ENCODE assay signal across 23 cellular contexts in the genomic region with DNA sequence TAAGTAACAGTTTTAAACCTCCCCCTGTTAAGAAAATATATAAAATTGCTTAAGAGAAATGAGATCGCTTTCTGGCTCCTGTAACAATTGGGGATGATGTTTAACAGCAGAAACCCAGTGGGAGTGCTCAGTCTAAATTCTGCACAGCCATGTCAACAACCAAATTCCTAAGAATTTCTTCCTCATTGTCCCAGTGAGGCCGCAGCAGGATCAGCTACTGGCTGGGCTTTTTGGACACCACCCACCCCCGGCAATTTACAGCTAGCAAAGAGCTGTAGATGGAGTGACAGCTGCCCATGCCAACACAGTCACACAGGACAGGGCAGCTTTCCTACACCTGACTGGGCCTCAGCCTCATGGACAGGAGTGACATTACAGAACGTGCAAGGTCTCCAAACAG.
DNase-seq lines count a peak whose midpoint lies in the region; ATAC-seq and TF ChIP-seq lines count a peak whose summit lies in the region.
"Had no signal": no experiment of that assay in that cellular context is flagged by ENCODE, and none has a peak within 500 bp of the region (broad histone marks: within the 10 kb centered on the region; RNA-seq: fewer than 3 reads in every experiment).

No MANE protein-coding gene starts in this region.

- TF ChIP-seq CTCF in AG10803 (conservative IDR thresholded peaks at IDR 0.05; ENCODE audit: low read length): no peak
- no peak for TF ChIP-seq CTCF in VCaP (conservative IDR thresholded peaks at IDR 0.05)
- TF ChIP-seq CTCF in fibroblast of villous mesenchyme (IDR thresholded peaks at IDR 0.05; ENCODE audit: insufficient read depth, low read depth, low read length): no peak

- no peaks in the 10 kb centered on the region for H3K27me3 Mint-ChIP-seq in activated CD8-positive, alpha-beta T cell treated with anti-CD3 and anti-CD28 coated beads, Interleukin-2, amount 10 ng/mL, durations not matched to agents 7 days and 5 days (ENCODE audit: low read depth)
- H3K27me3 Mint-ChIP-seq in stimulated activated naive CD8-positive, alpha-beta T cell treated with anti-CD3 and anti-CD28 coated beads, Interleukin-15, amount 100 ng/mL, for 72 hours: peaks cover 28% of the 10 kb centered on the region
- H3K27me3 Mint-ChIP-seq: CD8-positive, alpha-beta memory T cell; stimulated activated memory B cell treated with anti-CD40 and anti-IgM and Interleukin-4, amounts not matched to agents 10 μg/mL and 1 μg/mL and 100 μg/mL, for 72 hours had no signal

- H3K4me3 ChIP-seq in AG10803 (ENCODE audit: low read length) (no peak overlapping the region), fibroblast of villous mesenchyme (ENCODE audit: low read depth, low read length) (no peak overlapping the region)
- H3K4me3 ChIP-seq: lung had no signal

- H3K9me3 Mint-ChIP-seq in activated CD8-positive, alpha-beta T cell treated with anti-CD3 and anti-CD28 coated beads, Interleukin-2, amount 10 ng/mL, durations not matched to agents 7 days and 5 days (ENCODE audit: insufficient read depth): no peaks in the 10 kb centered on the region
- H3K9me3 Mint-ChIP-seq in stimulated activated naive CD8-positive, alpha-beta T cell treated with anti-CD3 and anti-CD28 coated beads, Interleukin-15, amount 100 ng/mL, for 72 hours: no peaks in the 10 kb centered on the region
- H3K9me3 Mint-ChIP-seq: activated CD8-positive, alpha-beta T cell treated with anti-CD3 and anti-CD28 coated beads for 36 hours; activated naive CD8-positive, alpha-beta T cell treated with anti-CD3 and anti-CD28 coated beads for 36 hours; activated T-cell treated with anti-CD3 and anti-CD28 coated beads, Interleukin-2, amount 50 U/mL, for 72 hours; stimulated activated memory B cell treated with anti-CD40 and anti-IgM and Interleukin-4, amounts not matched to agents 10 μg/mL and 1 μg/mL and 100 μg/mL, for 72 hours; T-helper 1 cell treated with Interleukin-12 subunit alpha and Interleukin-12 subunit beta and Interleukin-4 antibody, amounts not matched to agents 30 μg/mL and 1 μg/mL, for 36 hours had no signal

- DNase-seq in AG10803 (ENCODE audit: low read depth) (peak; percentile 76), fibroblast of villous mesenchyme (ENCODE audit: low read depth) (peak; percentile 66), sciatic nerve (ENCODE audit: low spot score) (peak; percentile 66), SK-N-DZ (ENCODE audit: low spot score) (no peak), HT-29 (ENCODE audit: low spot score) (no peak)
- no peak for DNase-seq in activated CD8-positive, alpha-beta T cell treated with anti-CD3 and anti-CD28 coated beads, Interleukin-2, amount 10 ng/mL, durations not matched to agents 7 days and 5 days
- no peak for DNase-seq in stimulated activated naive CD8-positive, alpha-beta T cell treated with anti-CD3 and anti-CD28 coated beads, Interleukin-15, amount 100 ng/mL, for 72 hours
- DNase-seq: ACHN; activated CD8-positive, alpha-beta T cell treated with anti-CD3 and anti-CD28 coated beads for 36 hours; activated naive CD8-positive, alpha-beta T cell treated with anti-CD3 and anti-CD28 coated beads for 36 hours; activated T-cell treated with anti-CD3 and anti-CD28 coated beads, Interleukin-2, amount 50 U/mL, for 72 hours; caudate nucleus; CD8-positive, alpha-beta memory T cell; effector memory CD4-positive, alpha-beta T cell; naive B cell; NCI-H187; posterior cingulate gyrus; SHP77; stimulated activated CD4-positive, alpha-beta T cell treated with anti-CD3 and anti-CD28 coated beads, Interleukin-12 subunit alpha, Interleukin-12 subunit beta, amount 100 ng/mL, for 4 hours had no signal

- CTCF ChIA-PET in activated CD8-positive, alpha-beta T cell treated with anti-CD3 and anti-CD28 coated beads, Interleukin-2, amount 10 ng/mL, durations not matched to agents 7 days and 5 days (lab: Charles Lee): no interaction called here

- intact Hi-C loops in sciatic nerve (cut with DNase I): no loop called here

- POLR2A ChIA-PET in activated CD8-positive, alpha-beta T cell treated with anti-CD3 and anti-CD28 coated beads, Interleukin-2, amount 10 ng/mL, durations not matched to agents 7 days and 5 days (lab: Charles Lee): no interaction called here

- H3K4me3 Mint-ChIP-seq in activated CD8-positive, alpha-beta T cell treated with anti-CD3 and anti-CD28 coated beads, Interleukin-2, amount 10 ng/mL, durations not matched to agents 7 days and 5 days: no peak overlapping the region
- no peak overlapping the region for H3K4me3 Mint-ChIP-seq in stimulated activated naive CD8-positive, alpha-beta T cell treated with anti-CD3 and anti-CD28 coated beads, Interleukin-15, amount 100 ng/mL, for 72 hours
- H3K4me3 Mint-ChIP-seq: activated CD8-positive, alpha-beta T cell treated with anti-CD3 and anti-CD28 coated beads for 36 hours; activated naive CD8-positive, alpha-beta T cell treated with anti-CD3 and anti-CD28 coated beads for 36 hours; activated T-cell treated with anti-CD3 and anti-CD28 coated beads, Interleukin-2, amount 50 U/mL, for 72 hours; CD8-positive, alpha-beta memory T cell; naive B cell; stimulated activated memory B cell treated with anti-CD40 and anti-IgM and Interleukin-4, amounts not matched to agents 10 μg/mL and 1 μg/mL and 100 μg/mL, for 72 hours; T-helper 1 cell treated with Interleukin-12 subunit alpha and Interleukin-12 subunit beta and Interleukin-4 antibody, amounts not matched to agents 30 μg/mL and 1 μg/mL, for 36 hours had no signal

- peak; percentile 81 for ATAC-seq in sciatic nerve
- no peak for ATAC-seq in activated CD8-positive, alpha-beta T cell treated with anti-CD3 and anti-CD28 coated beads, Interleukin-2, amount 10 ng/mL, durations not matched to agents 7 days and 5 days
- ATAC-seq in stimulated activated naive CD8-positive, alpha-beta T cell treated with anti-CD3 and anti-CD28 coated beads, Interleukin-15, amount 100 ng/mL, for 72 hours: no peak
- ATAC-seq: activated CD8-positive, alpha-beta T cell treated with anti-CD3 and anti-CD28 coated beads for 36 hours; activated T-cell treated with anti-CD3 and anti-CD28 coated beads, Interleukin-2, amount 50 U/mL, for 72 hours; stimulated activated memory B cell treated with anti-CD40 and anti-IgM and Interleukin-4, amounts not matched to agents 10 μg/mL and 1 μg/mL and 100 μg/mL, for 72 hours had no signal

- peak overlapping the region; percentile 66 for H3K27ac ChIP-seq in VCaP

- no peaks in the 10 kb centered on the region for H3K36me3 Mint-ChIP-seq in activated CD8-positive, alpha-beta T cell treated with anti-CD3 and anti-CD28 coated beads, Interleukin-2, amount 10 ng/mL, durations not matched to agents 7 days and 5 days (ENCODE audit: low read depth)
- H3K36me3 Mint-ChIP-seq: activated naive CD8-positive, alpha-beta T cell treated with anti-CD3 and anti-CD28 coated beads for 36 hours; naive B cell; stimulated activated memory B cell treated with anti-CD40 and anti-IgM and Interleukin-4, amounts not matched to agents 10 μg/mL and 1 μg/mL and 100 μg/mL, for 72 hours had no signal

- no peak overlapping the region for H3K27ac Mint-ChIP-seq in activated CD8-positive, alpha-beta T cell treated with anti-CD3 and anti-CD28 coated beads, Interleukin-2, amount 10 ng/mL, durations not matched to agents 7 days and 5 days
- H3K27ac Mint-ChIP-seq in stimulated activated naive CD8-positive, alpha-beta T cell treated with anti-CD3 and anti-CD28 coated beads, Interleukin-15, amount 100 ng/mL, for 72 hours: no peak overlapping the region
- H3K27ac Mint-ChIP-seq: activated CD8-positive, alpha-beta T cell treated with anti-CD3 and anti-CD28 coated beads for 36 hours; activated naive CD8-positive, alpha-beta T cell treated with anti-CD3 and anti-CD28 coated beads for 36 hours; activated T-cell treated with anti-CD3 and anti-CD28 coated beads, Interleukin-2, amount 50 U/mL, for 72 hours; CD8-positive, alpha-beta memory T cell; naive B cell; stimulated activated memory B cell treated with anti-CD40 and anti-IgM and Interleukin-4, amounts not matched to agents 10 μg/mL and 1 μg/mL and 100 μg/mL, for 72 hours; T-helper 1 cell treated with Interleukin-12 subunit alpha and Interleukin-12 subunit beta and Interleukin-4 antibody, amounts not matched to agents 30 μg/mL and 1 μg/mL, for 36 hours had no signal

- H3K4me1 Mint-ChIP-seq in activated CD8-positive, alpha-beta T cell treated with anti-CD3 and anti-CD28 coated beads, Interleukin-2, amount 10 ng/mL, durations not matched to agents 7 days and 5 days (ENCODE audit: low read depth): no peaks in the 10 kb centered on the region
- no peaks in the 10 kb centered on the region for H3K4me1 Mint-ChIP-seq in stimulated activated naive CD8-positive, alpha-beta T cell treated with anti-CD3 and anti-CD28 coated beads, Interleukin-15, amount 100 ng/mL, for 72 hours
- H3K4me1 Mint-ChIP-seq: activated naive CD8-positive, alpha-beta T cell treated with anti-CD3 and anti-CD28 coated beads for 36 hours; CD8-positive, alpha-beta memory T cell; naive B cell; stimulated activated memory B cell treated with anti-CD40 and anti-IgM and Interleukin-4, amounts not matched to agents 10 μg/mL and 1 μg/mL and 100 μg/mL, for 72 hours had no signal

Comparison
In these comparisons a context has a peak if more than half of its experiments do, and no peak if none do; other contexts are left out.
1. DNase-seq: peak in AG10803 (single experiment), fibroblast of villous mesenchyme (single experiment) and sciatic nerve (single experiment); none in activated CD8-positive, alpha-beta T cell treated with anti-CD3 and anti-CD28 coated beads, Interleukin-2, amount 10 ng/mL, durations not matched to agents 7 days and 5 days (single experiment), SK-N-DZ (single experiment), stimulated activated naive CD8-positive, alpha-beta T cell treated with anti-CD3 and anti-CD28 coated beads, Interleukin-15, amount 100 ng/mL, for 72 hours (0 of 2) and HT-29 (single experiment).